Comparison of ENCODE assay signal across 11 cellular contexts in genomic region chr10:80755893-80756292, GRCh38.
"Had no signal": no experiment of that assay in that cellular context is flagged by ENCODE, and none has a peak within 500 bp of the region (broad histone marks: within the 10 kb centered on the region; RNA-seq: fewer than 3 reads in every experiment).

No MANE protein-coding gene starts in this region.

- H3K9ac ChIP-seq: GM23248 had no signal

- H3K4me1 ChIP-seq: HAP-1 had no signal

- H3K4me3 ChIP-seq: GM23248, GM23338, HAP-1 had no signal

- ATAC-seq: GM23338, HCT116 had no signal

- H2AFZ ChIP-seq: GM23248, GM23338 had no signal

- H3K27ac ChIP-seq: GM23248 had no signal

- FAIRE-seq: H1, H54 had no signal

- H3K36me3 ChIP-seq: HAP-1 had no signal

- H3K4me2 ChIP-seq: GM23338 had no signal

- H3K9me3 ChIP-seq: HAP-1 had no signal

- DNase-seq: GM23248, GOT3, H7, H9, HCEC 1CT, HFFc6 had no signal
